In genomic region chr9:92723801-92724323, GRCh38 we compare ENCODE assay signal across 17 cellular contexts. TPM values are rescaled to one million over a fixed set of nuclear protein-coding genes. Genes with fewer than 3 reads are reported as not detected.
DNase-seq lines count a peak whose midpoint lies in the region; ATAC-seq, FAIRE-seq and TF ChIP-seq lines count a peak whose summit lies in the region.
"Had no signal": no experiment of that assay in that cellular context is flagged by ENCODE, and none has a peak within 500 bp of the region (broad histone marks: within the 10 kb centered on the region; RNA-seq: fewer than 3 reads in every experiment).

No MANE protein-coding gene starts in this region.

- dilution Hi-C loops in keratinocyte (cut with MboI; ENCODE audit: extremely low pct_ligation_motif_present, low sequenced_read_pairs): no loop called here

- no peaks in the 10 kb centered on the region for H3K9me3 Mint-ChIP-seq in activated T-helper 17 cell treated with anti-CD3 and anti-CD28 coated beads, Interleukin-2, amount 50 U/mL, for 72 hours
- H3K9me3 Mint-ChIP-seq: activated CD4-positive, alpha-beta T cell treated with anti-CD3 and anti-CD28 coated beads, Interleukin-2, amount 10 ng/mL, durations not matched to agents 7 days and 5 days had no signal

- no peaks in the 10 kb centered on the region for H4K20me1 ChIP-seq in keratinocyte (ENCODE audit: control insufficient read depth, extremely low read depth, insufficient read depth, low read length)

- no peak for TF ChIP-seq CTCF in keratinocyte (optimal IDR thresholded peaks at IDR 0.05 in 1 of 3, IDR thresholded peaks at IDR 0.05 in 1 of 3, conservative IDR thresholded peaks at IDR 0.05 in 1 of 3; ENCODE audit: extremely low read depth in 1 of 3, insufficient read depth in 2 of 3, low read length in 3 of 3)

- H3K27ac Mint-ChIP-seq in activated T-helper 17 cell treated with anti-CD3 and anti-CD28 coated beads, Interleukin-2, amount 50 U/mL, for 72 hours: peak overlapping the region; percentile 11
- H3K27ac Mint-ChIP-seq: activated CD4-positive, alpha-beta T cell treated with anti-CD3 and anti-CD28 coated beads, Interleukin-2, amount 10 ng/mL, durations not matched to agents 7 days and 5 days had no signal

- 83 to 87% (median 84%) methylated on average over 9 of the region's 9 CpGs for WGBS in small intestine, 3 donors

- FAIRE-seq in keratinocyte (lab: Jason Lieb, UNC) (no peak), small intestine (lab: Jason Lieb, UNC) (no peak)
- FAIRE-seq: A204.1, endometrium, G401.6, urothelium cell line had no signal

- no peaks in the 10 kb centered on the region for H3K27me3 Mint-ChIP-seq in activated T-helper 17 cell treated with anti-CD3 and anti-CD28 coated beads, Interleukin-2, amount 50 U/mL, for 72 hours
- H3K27me3 Mint-ChIP-seq: activated CD4-positive, alpha-beta T cell treated with anti-CD3 and anti-CD28 coated beads, Interleukin-2, amount 10 ng/mL, durations not matched to agents 7 days and 5 days had no signal

- ATAC-seq in activated T-helper 17 cell treated with anti-CD3 and anti-CD28 coated beads, Interleukin-2, amount 50 U/mL, for 72 hours (replicated peaks): no peak

- H3K4me2 ChIP-seq in keratinocyte (ENCODE audit: control insufficient read depth, extremely low read depth, insufficient read depth, low read depth, low read length): peak overlapping the region; percentile 93

- H3K9me3 ChIP-seq in keratinocyte (ENCODE audit: control insufficient read depth, low read depth, low read length): no peaks in the 10 kb centered on the region
- no peaks in the 10 kb centered on the region for H3K9me3 ChIP-seq in small intestine (ENCODE audit: control insufficient read depth, low read depth)

- no peak overlapping the region for H2AFZ ChIP-seq in keratinocyte (ENCODE audit: control insufficient read depth, low read length)

- H3K9me1 ChIP-seq in keratinocyte (ENCODE audit: control insufficient read depth, extremely low read depth, insufficient read depth, low read length): peaks cover 2% of the 10 kb centered on the region

- H3K36me3 ChIP-seq in keratinocyte (ENCODE audit: control insufficient read depth in 2 of 2, extremely low read depth in 1 of 2, insufficient read depth in 2 of 2, low read length in 2 of 2): peaks cover 46 to 77% of the 10 kb centered on the region in 2 experiments
- H3K36me3 ChIP-seq in small intestine (ENCODE audit: control insufficient read depth in 2 of 2, insufficient read depth in 2 of 2, low read length in 2 of 2): peaks cover 0 to 8% of the 10 kb centered on the region in 2 donors

- no peak overlapping the region for H3K4me3 Mint-ChIP-seq in activated T-helper 17 cell treated with anti-CD3 and anti-CD28 coated beads, Interleukin-2, amount 50 U/mL, for 72 hours
- H3K4me3 Mint-ChIP-seq: activated CD4-positive, alpha-beta T cell treated with anti-CD3 and anti-CD28 coated beads, Interleukin-2, amount 10 ng/mL, durations not matched to agents 7 days and 5 days had no signal

- H3K27ac ChIP-seq in keratinocyte (ENCODE audit: control insufficient read depth, insufficient read depth, low read length): peak overlapping the region; percentile 90
- peak overlapping the region; percentile 24 for H3K27ac ChIP-seq in substantia nigra (ENCODE audit: low read depth, low read length, poor library complexity, severe bottlenecking)
- no peak overlapping the region for H3K27ac ChIP-seq in small intestine (ENCODE audit: low read depth in 1 of 2, low read length in 1 of 2)
- H3K27ac ChIP-seq: cardiac muscle cell had no signal

- H3K36me3 Mint-ChIP-seq in activated T-helper 17 cell treated with anti-CD3 and anti-CD28 coated beads, Interleukin-2, amount 50 U/mL, for 72 hours (ENCODE audit: low read depth): peaks cover 60% of the 10 kb centered on the region

- H3K4me3 ChIP-seq in keratinocyte (ENCODE audit: control insufficient read depth in 2 of 3, extremely low read depth in 1 of 3, insufficient read depth in 2 of 3, low read depth in 1 of 3, low read length in 3 of 3) (no peak overlapping the region), small intestine (ENCODE audit: low read depth in 1 of 2, low read length in 2 of 2) (no peak overlapping the region)
- H3K4me3 ChIP-seq: cardiac muscle cell had no signal

- peaks cover 58% of the 10 kb centered on the region for H3K4me1 ChIP-seq in keratinocyte (ENCODE audit: control insufficient read depth, extremely low read depth, insufficient read depth, low read length)
- no peaks in the 10 kb centered on the region for H3K4me1 ChIP-seq in small intestine (ENCODE audit: control insufficient read depth in 2 of 2, insufficient read depth in 1 of 2, low read depth in 1 of 2, low read length in 1 of 2)

- peaks cover 5% of the 10 kb centered on the region for H3K4me1 Mint-ChIP-seq in activated T-helper 17 cell treated with anti-CD3 and anti-CD28 coated beads, Interleukin-2, amount 50 U/mL, for 72 hours

- no peaks in the 10 kb centered on the region for H3K27me3 ChIP-seq in keratinocyte (ENCODE audit: control insufficient read depth, extremely low read depth, insufficient read depth, low read length)
- H3K27me3 ChIP-seq in small intestine (ENCODE audit: control insufficient read depth in 2 of 2, insufficient read depth in 2 of 2, low read length in 2 of 2): no peaks in the 10 kb centered on the region
- H3K27me3 ChIP-seq: cardiac muscle cell had no signal

- peaks cover 83% of the 10 kb centered on the region for H3K79me2 ChIP-seq in keratinocyte (ENCODE audit: control insufficient read depth, insufficient read depth, low read length)

- DNase-seq in activated CD8-positive, alpha-beta memory T cell treated with anti-CD3 and anti-CD28 coated beads for 24 hours: peak; percentile 30
- no peak for DNase-seq in activated CD8-positive, alpha-beta memory T cell treated with anti-CD3 and anti-CD28 coated beads, Interleukin-2, amount 50 U/mL, for 4 hours
- DNase-seq in keratinocyte (ENCODE audit: low read depth, low spot score): no peak
- no peak for DNase-seq in substantia nigra (lab: John Stamatoyannopoulos, UW)
- no peak for DNase-seq in AG20443 (ENCODE audit: low spot score)
- DNase-seq in small intestine: no peak
- DNase-seq in activated gamma-delta T cell (lab: John Stamatoyannopoulos, UW): no peak
- DNase-seq: activated CD4-positive, alpha-beta T cell treated with anti-CD3 and anti-CD28 coated beads, Interleukin-2, amount 10 ng/mL, durations not matched to agents 7 days and 5 days; activated naive CD4-positive, alpha-beta T cell; NCI-H187; retina had no signal

- peak overlapping the region; percentile 49 for H3K9ac ChIP-seq in keratinocyte (ENCODE audit: control insufficient read depth, extremely low read depth, insufficient read depth, low read length)

RNA-seq across cellular contexts. Expression of gene BICD2, which starts 40.8 kb away (rescaled TPM):
- total RNA-seq in activated T-helper 17 cell treated with anti-CD3 and anti-CD28 coated beads, Interleukin-2, amount 50 U/mL, for 72 hours: 10 to 100 TPM; 14.2 to 24.9 TPM
- polyA plus RNA-seq in keratinocyte (26.9 to 47.3 TPM (median 41.9 TPM) in 3 replicates), small intestine (1 to 10 TPM in 2 of 3 donors, under 1 TPM in 1; 0.67 to 5.4 (median 1.1) TPM)
- polyA plus RNA-seq in keratinocyte (2011; ENCODE audit: low read depth): 97.4 TPM
- 42.9 and 60.3 TPM in 2 replicates for polyA plus RNA-seq in keratinocyte (2011; cell fraction: cytosol; rRNA removed)
- polyA plus RNA-seq in keratinocyte (2011; cell fraction: nucleus; rRNA removed): 76.7 and 81.0 TPM in 2 replicates
- 63.7 and 91.3 TPM in 2 replicates for polyA plus RNA-seq in keratinocyte (2012; ENCODE audit: low replicate concordance)
- polyA minus RNA-seq in keratinocyte: 38.6 to 50.1 TPM (median 44.3 TPM) in 3 replicates
- polyA minus RNA-seq in keratinocyte (2011; cell fraction: cytosol; rRNA and poly(A)+ RNA removed): 57.0 TPM
- 45.6 and 62.4 TPM in 2 replicates for polyA minus RNA-seq in keratinocyte (2011; cell fraction: nucleus; rRNA and poly(A)+ RNA removed)

RNA-seq across cellular contexts. Expression of gene IPPK, which starts 53.9 kb away (rescaled TPM):
- total RNA-seq in activated T-helper 17 cell treated with anti-CD3 and anti-CD28 coated beads, Interleukin-2, amount 50 U/mL, for 72 hours: 10 to 100 TPM; 15.1 to 18.1 TPM
- 27.5 to 34.9 TPM (median 32.4 TPM) in 3 replicates for polyA plus RNA-seq in keratinocyte
- 44.5 TPM for polyA plus RNA-seq in keratinocyte (2011; ENCODE audit: low read depth)
- 28.0 and 37.9 TPM in 2 replicates for polyA plus RNA-seq in keratinocyte (2011; cell fraction: cytosol; rRNA removed)
- polyA plus RNA-seq in keratinocyte (2011; cell fraction: nucleus; rRNA removed): 68.1 and 79.2 TPM in 2 replicates
- 12.7 and 34.4 TPM in 2 replicates for polyA plus RNA-seq in keratinocyte (2012; ENCODE audit: low replicate concordance)
- 49.3 to 86.7 TPM (median 68.7 TPM) in 3 replicates for polyA minus RNA-seq in keratinocyte
- polyA minus RNA-seq in keratinocyte (2011; cell fraction: cytosol; rRNA and poly(A)+ RNA removed): 26.9 TPM
- 26.9 and 42.7 TPM in 2 replicates for polyA minus RNA-seq in keratinocyte (2011; cell fraction: nucleus; rRNA and poly(A)+ RNA removed)
- polyA plus RNA-seq in small intestine: 1 to 10 TPM; 3.0 to 5.4 (median 4.0) TPM

Comparison
In these comparisons a context has a peak if more than half of its experiments do, and no peak if none do; other contexts are left out.
1. H3K27ac ChIP-seq: peak in keratinocyte (single experiment) and substantia nigra (single experiment); none in small intestine (0 of 2).
2. RNA of gene BICD2, which starts 40.8 kb away (polyA plus RNA-seq): 26.9 to 97.4 TPM in keratinocyte; 0.67 to 5.4 TPM in small intestine; every median in the first group is over 4 times any median in the second.